Comparison of ENCODE assay signal across 8 cellular contexts in genomic region chr22:32528984-32529982, GRCh38. TPM values are rescaled to one million over a fixed set of nuclear protein-coding genes. Genes with fewer than 3 reads are reported as not detected.
DNase-seq lines count a peak whose midpoint lies in the region; ATAC-seq and TF ChIP-seq lines count a peak whose summit lies in the region.

No MANE protein-coding gene starts in this region.

- POLR2A ChIA-PET in activated CD8-positive, alpha-beta T cell treated with anti-CD3 and anti-CD28 coated beads for 36 hours (lab: Charles Lee), result no interaction called here

- H3K4me1 ChIP-seq in effector memory CD4-positive, alpha-beta T cell (ENCODE audit: control insufficient read depth, insufficient read depth, low read length, poor library complexity, severe bottlenecking), result peaks cover 3% of the 10 kb centered on the region

- H3K27ac ChIP-seq in effector memory CD4-positive, alpha-beta T cell (ENCODE audit: insufficient read depth, low read length, poor library complexity, severe bottlenecking), result no peak overlapping the region

- TF ChIP-seq CTCF in activated CD8-positive, alpha-beta T cell treated with anti-CD3 and anti-CD28 coated beads for 36 hours (IDR thresholded peaks at IDR 0.05), result peak; percentile 63

- no peaks in the 10 kb centered on the region for H3K9me3 ChIP-seq in effector memory CD4-positive, alpha-beta T cell (ENCODE audit: control insufficient read depth, low read length)

- H3K4me3 ChIP-seq in effector memory CD4-positive, alpha-beta T cell (ENCODE audit: insufficient read depth, low read depth, low read length, poor library complexity, severe bottlenecking), result no peak overlapping the region

- intact Hi-C loops in activated CD8-positive, alpha-beta T cell treated with anti-CD3 and anti-CD28 coated beads for 36 hours (cut with micrococcal nuclease), result loop anchor here (5.0 kb wide), 1 partner anchor 268 kb away; no protein-coding TSS in a partner anchor

- CTCF ChIA-PET in activated CD8-positive, alpha-beta T cell treated with anti-CD3 and anti-CD28 coated beads for 36 hours (lab: Charles Lee), result interaction anchor here (0.7 to 3.8 kb wide), 24 partner anchors 10 to 535 kb away, joined by 3 to 54 read pairs (median 4); no protein-coding TSS in a partner anchor

- H3K4me3 Mint-ChIP-seq in activated CD8-positive, alpha-beta T cell treated with anti-CD3 and anti-CD28 coated beads for 36 hours, result no peak overlapping the region

- no peaks in the 10 kb centered on the region for H3K27me3 Mint-ChIP-seq in activated CD8-positive, alpha-beta T cell treated with anti-CD3 and anti-CD28 coated beads for 36 hours

- no peaks in the 10 kb centered on the region for H3K36me3 ChIP-seq in effector memory CD4-positive, alpha-beta T cell (ENCODE audit: control insufficient read depth, insufficient read depth, low read length)

- peak; percentile 32 for DNase-seq in NCI-H345 (lab: John Stamatoyannopoulos, UW)
- DNase-seq in NCI-H345 treated with DMSO at 0.1 percent for 48 hours (lab: John Stamatoyannopoulos, UW; ENCODE audit: unreplicated experiment), result no peak
- peak; percentile 26 to 66 for DNase-seq in NCI-H446 (lab: John Stamatoyannopoulos, UW)
- DNase-seq in activated CD8-positive, alpha-beta T cell treated with anti-CD3 and anti-CD28 coated beads for 36 hours, result peak; percentile 86
- DNase-seq in effector memory CD4-positive, alpha-beta T cell, result peak; percentile 5 to 36 (median 11)
- DNase-seq in medulla oblongata (ENCODE audit: extremely low spot score), result peak; percentile 93
- peak; percentile 51 to 67 (median 51) for DNase-seq in stimulated activated CD4-positive, alpha-beta T cell treated with anti-CD3 and anti-CD28 coated beads, TNF-alpha, amount 100 ng/mL, for 24 hours (ENCODE audit: low read depth in 3 of 3)
- no peak for DNase-seq in NCI-H2107 (lab: John Stamatoyannopoulos, UW)

- no peaks in the 10 kb centered on the region for H3K27me3 ChIP-seq in effector memory CD4-positive, alpha-beta T cell (replicated peaks; ENCODE audit: control insufficient read depth, insufficient read depth, low read length, poor library complexity, severe bottlenecking)

- no peaks in the 10 kb centered on the region for H3K9me3 Mint-ChIP-seq in activated CD8-positive, alpha-beta T cell treated with anti-CD3 and anti-CD28 coated beads for 36 hours

- H3K4me1 Mint-ChIP-seq in activated CD8-positive, alpha-beta T cell treated with anti-CD3 and anti-CD28 coated beads for 36 hours (ENCODE audit: low read depth), result no peaks in the 10 kb centered on the region

- H3K36me3 Mint-ChIP-seq in activated CD8-positive, alpha-beta T cell treated with anti-CD3 and anti-CD28 coated beads for 36 hours (ENCODE audit: low read depth), result no peaks in the 10 kb centered on the region

- peak; percentile 79 for ATAC-seq in activated CD8-positive, alpha-beta T cell treated with anti-CD3 and anti-CD28 coated beads for 36 hours

- H3K27ac Mint-ChIP-seq in activated CD8-positive, alpha-beta T cell treated with anti-CD3 and anti-CD28 coated beads for 36 hours, result no peak overlapping the region

RNA-seq across cellular contexts. Expression of gene FBXO7, which starts 54.7 kb away (rescaled TPM):
- 10 to 100 TPM; 77.2 to 78.1 TPM for total RNA-seq in activated CD8-positive, alpha-beta T cell treated with anti-CD3 and anti-CD28 coated beads for 36 hours

Comparison
In these comparisons a context has a peak if more than half of its experiments do, and no peak if none do; other contexts are left out.
1. DNase-seq: peak in NCI-H345 (single experiment), NCI-H446 (2 of 2), activated CD8-positive, alpha-beta T cell treated with anti-CD3 and anti-CD28 coated beads for 36 hours (single experiment), effector memory CD4-positive, alpha-beta T cell (3 of 3), medulla oblongata (single experiment) and stimulated activated CD4-positive, alpha-beta T cell treated with anti-CD3 and anti-CD28 coated beads, TNF-alpha, amount 100 ng/mL, for 24 hours (3 of 3); none in NCI-H345 treated with DMSO at 0.1 percent for 48 hours (single experiment) and NCI-H2107 (single experiment).